8 cellular contexts compared by ENCODE assay signal in genomic region chr2:112482309-112483046, GRCh38. TPM values are rescaled to one million over a fixed set of nuclear protein-coding genes. Genes with fewer than 3 reads are reported as not detected.
DNase-seq lines count a peak whose midpoint lies in the region; ATAC-seq and TF ChIP-seq lines count a peak whose summit lies in the region.

No MANE protein-coding gene starts in this region.

- H3K79me2 ChIP-seq in Karpas-422 (ENCODE audit: low read length) = peaks cover 54% of the 10 kb centered on the region

- H3K4me1 ChIP-seq in Caco-2 (peaks cover 5% of the 10 kb centered on the region; the same call in 1 of the 2 replicates), Karpas-422 (ENCODE audit: low read length) (peaks cover 19% of the 10 kb centered on the region), left lung (peaks cover 15 to 46% of the 10 kb centered on the region in 2 donors)

- POLR2A ChIA-PET in Caco-2 (lab: Charles Lee) = no interaction called here
- POLR2A ChIA-PET in activated CD4-positive, alpha-beta T cell treated with anti-CD3 and anti-CD28 coated beads for 36 hours (lab: Charles Lee) = interaction anchor here (0.7 kb wide), 1 partner anchor 102 kb away, joined by 3 read pairs; the partner anchor contains the start of gene CHCHD5

- peak overlapping the region; percentile 75 for H3K4me2 ChIP-seq in Karpas-422 (ENCODE audit: low read depth, low read length, poor library complexity, severe bottlenecking)

- BruUV-seq in Caco-2 (replicated peaks; lab: Mats Ljungman, UMichigan) = no TSS peak

- no peaks in the 10 kb centered on the region for H3K27me3 ChIP-seq in Caco-2 (replicated peaks; ENCODE audit: control insufficient read depth, insufficient read depth, low read length)
- H3K27me3 ChIP-seq in Karpas-422 (ENCODE audit: low read length) = no peaks in the 10 kb centered on the region
- H3K27me3 ChIP-seq in left lung = no peaks in the 10 kb centered on the region

- peak overlapping the region; percentile 90 for H3K4me3 ChIP-seq in Caco-2 (ENCODE audit: low read depth, low read length)
- H3K4me3 ChIP-seq in Karpas-422 (ENCODE audit: low read length) = peak overlapping the region; percentile 99
- H3K4me3 ChIP-seq in coronary artery = peak overlapping the region; percentile 94
- H3K4me3 ChIP-seq in left lung = peak overlapping the region; percentile 84 to 93

- peaks cover 11% of the 10 kb centered on the region for H3K4me1 Mint-ChIP-seq in Caco-2 (ENCODE audit: low read depth, unreplicated experiment)
- peaks cover 45% of the 10 kb centered on the region for H3K4me1 Mint-ChIP-seq in activated CD4-positive, alpha-beta T cell treated with anti-CD3 and anti-CD28 coated beads for 36 hours

- H3K9me3 ChIP-seq in Caco-2 (no peaks in the 10 kb centered on the region), Karpas-422 (ENCODE audit: low read length) (no peaks in the 10 kb centered on the region), left lung (no peaks in the 10 kb centered on the region)

- DNase-seq in Caco-2 = peak; percentile 63 to 65
- peak; percentile 68 for DNase-seq in Karpas-422
- DNase-seq in activated CD4-positive, alpha-beta T cell treated with anti-CD3 and anti-CD28 coated beads for 36 hours = peak; percentile 55
- peak; percentile 77 for DNase-seq in coronary artery (ENCODE audit: low spot score)
- peak; percentile 40 to 87 for DNase-seq in left lung
- peak; percentile 25 to 33 for DNase-seq in stimulated activated CD4-positive, alpha-beta T cell treated with anti-CD3 and anti-CD28 coated beads, Interleukin-4, amount 100 ng/mL, for 4 hours
- no peak for DNase-seq in inferior parietal cortex (ENCODE audit: extremely low spot score)

- CTCF ChIA-PET in Caco-2 (lab: Charles Lee) = interaction anchor here (0.6 to 1.6 kb wide), 3 partner anchors 11 to 173 kb away, joined by 3 to 4 read pairs (median 4); no protein-coding TSS in a partner anchor
- CTCF ChIA-PET in activated CD4-positive, alpha-beta T cell treated with anti-CD3 and anti-CD28 coated beads for 36 hours (lab: Charles Lee) = interaction anchor here (0.6 kb wide), 3 partner anchors 104 to 722 kb away, joined by 3 to 5 read pairs (median 3); no protein-coding TSS in a partner anchor

- no peaks in the 10 kb centered on the region for H3K36me3 ChIP-seq in Caco-2 (ENCODE audit: control insufficient read depth, insufficient read depth, low read length)
- H3K36me3 ChIP-seq in Karpas-422 (ENCODE audit: insufficient read depth, low read length) = peaks cover 24% of the 10 kb centered on the region
- H3K36me3 ChIP-seq in left lung = no peaks in the 10 kb centered on the region

- H3K9me2 ChIP-seq in Karpas-422 (replicated peaks; ENCODE audit: insufficient read depth, low read length) = no peaks in the 10 kb centered on the region

- peak overlapping the region; percentile 35 for H3K27ac Mint-ChIP-seq in Caco-2 (ENCODE audit: unreplicated experiment)
- H3K27ac Mint-ChIP-seq in activated CD4-positive, alpha-beta T cell treated with anti-CD3 and anti-CD28 coated beads for 36 hours = peak overlapping the region; percentile 83

- peak overlapping the region; percentile 97 for H3K9ac ChIP-seq in Karpas-422 (ENCODE audit: low read length)

- TF ChIP-seq CTCF in Caco-2 (IDR thresholded peaks at IDR 0.05; ENCODE audit: insufficient read depth in 1 of 2, low read depth in 1 of 2, low read length in 1 of 2, severe bottlenecking in 1 of 2, unreplicated experiment in 1 of 2) = no peak
- no peak for TF ChIP-seq CTCF in coronary artery (IDR thresholded peaks at IDR 0.05)
- TF ChIP-seq CTCF in left lung (IDR thresholded peaks at IDR 0.05) = no peak

- peaks cover 25% of the 10 kb centered on the region for H3K36me3 Mint-ChIP-seq in Caco-2 (ENCODE audit: insufficient read depth, unreplicated experiment)
- H3K36me3 Mint-ChIP-seq in activated CD4-positive, alpha-beta T cell treated with anti-CD3 and anti-CD28 coated beads for 36 hours (ENCODE audit: low read depth) = peaks cover 24% of the 10 kb centered on the region

- intact Hi-C loops in Caco-2 (cut with micrococcal nuclease; ENCODE audit: unreplicated experiment) = loop anchor here (5.0 kb wide), 2 partner anchors 225 to 245 kb away; partner anchors contain the start of gene ZC3H8
- intact Hi-C loops in activated CD4-positive, alpha-beta T cell treated with anti-CD3 and anti-CD28 coated beads for 36 hours (cut with DNase I, micrococcal nuclease) = loop anchor here (1.0 to 5.0 kb wide), 7 partner anchors 102 to 600 kb away; partner anchors contain the start of genes ZC3H6 (in 2 of the 2), ANAPC1 (in 1 of the 2) and CHCHD5 (in 1 of the 2)
- intact Hi-C loops in left lung (cut with DNase I) = no loop called here

- H2AFZ ChIP-seq in Karpas-422 (ENCODE audit: low read length) = peak overlapping the region; percentile 43; the same call in 1 of the 2 replicates

- no peaks in the 10 kb centered on the region for H4K20me1 ChIP-seq in Karpas-422 (ENCODE audit: insufficient read depth, low read depth, low read length)

- no peaks in the 10 kb centered on the region for H3K9me3 Mint-ChIP-seq in Caco-2 (ENCODE audit: unreplicated experiment)
- H3K9me3 Mint-ChIP-seq in activated CD4-positive, alpha-beta T cell treated with anti-CD3 and anti-CD28 coated beads for 36 hours (ENCODE audit: low read depth) = no peaks in the 10 kb centered on the region

- peak overlapping the region; percentile 89 for H3K4me3 Mint-ChIP-seq in Caco-2 (ENCODE audit: unreplicated experiment)
- peak overlapping the region; percentile 92 for H3K4me3 Mint-ChIP-seq in activated CD4-positive, alpha-beta T cell treated with anti-CD3 and anti-CD28 coated beads for 36 hours

- H3K27ac ChIP-seq in Karpas-422 (ENCODE audit: low read length) (peak overlapping the region; percentile 60), coronary artery (peak overlapping the region; percentile 63 to 97), left lung (peak overlapping the region; percentile 84 to 88)

- ATAC-seq in GM21423 (IDR thresholded peaks at IDR 0.05; ENCODE audit: unreplicated experiment) = peak; percentile 16
- peak; percentile 5 for ATAC-seq in activated CD4-positive, alpha-beta T cell treated with anti-CD3 and anti-CD28 coated beads for 36 hours
- peak; percentile 17 for ATAC-seq in left lung

- no peaks in the 10 kb centered on the region for H3K27me3 Mint-ChIP-seq in Caco-2 (ENCODE audit: insufficient read depth, unreplicated experiment)
- H3K27me3 Mint-ChIP-seq in activated CD4-positive, alpha-beta T cell treated with anti-CD3 and anti-CD28 coated beads for 36 hours = no peaks in the 10 kb centered on the region

RNA-seq across cellular contexts. Expression of gene TTL, which starts 0.5 kb away (rescaled TPM):
- total RNA-seq in Caco-2 (2022) (40.8 and 46.9 TPM in 2 replicates), left lung (10 to 100 TPM; 40.1 to 51.2 TPM)
- 26.1 and 30.5 TPM in 2 replicates for total RNA-seq in Karpas-422 (2014; rRNA removed; shearing (Covaris generic); ENCODE audit: low replicate concordance)
- total RNA-seq in activated CD4-positive, alpha-beta T cell treated with anti-CD3 and anti-CD28 coated beads for 36 hours = 10 to 100 TPM; 28.7 to 30.2 TPM

RNA-seq across cellular contexts. Expression of gene RGPD8, which starts 49.0 kb away (rescaled TPM):
- total RNA-seq in Caco-2 (2022) (17.5 and 23.1 TPM in 2 replicates), left lung (10 to 100 TPM; 14.9 to 15.1 TPM)
- total RNA-seq in Karpas-422 (2014; rRNA removed; shearing (Covaris generic); ENCODE audit: low replicate concordance) = 0.07 TPM in 1 of 2 replicates, not detected in the other
- total RNA-seq in activated CD4-positive, alpha-beta T cell treated with anti-CD3 and anti-CD28 coated beads for 36 hours = 1 to 10 TPM; 7.8 to 9.2 TPM

RNA-seq across cellular contexts. Expression of gene POLR1B, which starts 59.8 kb away (rescaled TPM):
- total RNA-seq in Caco-2 (2022) = 38.3 and 42.2 TPM in 2 replicates
- total RNA-seq in Karpas-422 (2014; rRNA removed; shearing (Covaris generic); ENCODE audit: low replicate concordance) = 23.8 and 35.4 TPM in 2 replicates
- 10 to 100 TPM; 47.0 to 63.3 TPM for total RNA-seq in activated CD4-positive, alpha-beta T cell treated with anti-CD3 and anti-CD28 coated beads for 36 hours
- 10 to 100 TPM; 20.2 to 25.3 TPM for total RNA-seq in left lung

Comparison
In these comparisons a context has a peak if more than half of its experiments do, and no peak if none do; other contexts are left out.
1. intact Hi-C loops: an anchor here in Caco-2 (5.0 kb wide) and activated CD4-positive, alpha-beta T cell treated with anti-CD3 and anti-CD28 coated beads for 36 hours (1.0 to 5.0 kb wide); none called in left lung.